ENCODE assay signal across 33 cellular contexts in the genomic region with DNA sequence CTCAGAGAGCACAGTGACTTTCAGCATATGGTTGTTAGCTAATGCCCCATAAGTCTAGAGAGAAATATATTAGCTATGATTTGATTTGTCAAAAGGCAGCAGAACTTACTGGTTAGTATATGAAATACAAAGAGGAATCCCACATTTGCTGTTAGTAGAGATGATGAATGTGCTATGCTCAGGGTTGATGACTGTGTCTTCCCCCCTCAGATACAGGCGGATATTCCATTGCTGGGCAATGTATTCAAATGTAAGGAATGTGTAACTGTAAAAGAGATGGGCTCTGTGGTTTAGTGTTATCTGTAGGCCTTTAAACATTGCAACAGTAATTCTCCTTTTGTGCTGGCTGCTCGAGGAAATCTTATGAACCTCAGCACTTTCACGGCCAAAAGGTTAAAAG.
"Had no signal": no experiment of that assay in that cellular context is flagged by ENCODE, and none has a peak within 500 bp of the region (broad histone marks: within the 10 kb centered on the region; RNA-seq: fewer than 3 reads in every experiment).

No MANE protein-coding gene starts in this region.

- ATAC-seq: activated CD4-positive, alpha-beta T cell treated with anti-CD3 and anti-CD28 coated beads for 36 hours; activated CD8-positive, alpha-beta memory T cell treated with anti-CD3 and anti-CD28 coated beads, Interleukin-2, amount 10 ng/mL, durations not matched to agents 7 days and 5 days; activated CD8-positive, alpha-beta T cell treated with anti-CD3 and anti-CD28 coated beads, Interleukin-2, amount 10 ng/mL, durations not matched to agents 7 days and 5 days; activated T-cell treated with anti-CD3 and anti-CD28 coated beads, Interleukin-2, amount 50 U/mL, for 72 hours; foreskin keratinocyte; left cardiac atrium; left ventricle myocardium superior; mucosa of descending colon; right lobe of liver; stimulated activated memory B cell treated with anti-CD40 and anti-IgM and Interleukin-4, amounts not matched to agents 10 μg/mL and 1 μg/mL and 100 μg/mL, for 72 hours; stimulated activated naive CD8-positive, alpha-beta T cell treated with anti-CD3 and anti-CD28 coated beads, Interleukin-15, amount 100 ng/mL, for 72 hours had no signal

- H3K4me3 ChIP-seq: esophagus squamous epithelium, mucosa of descending colon, ovary, right lobe of liver, skin epidermis, thyroid gland, upper lobe of left lung, vagina had no signal

- H3K27me3 ChIP-seq: esophagus squamous epithelium, foreskin keratinocyte, neutrophil, ovary, upper lobe of left lung, vagina had no signal

- H3K9me3 ChIP-seq: esophagus squamous epithelium, mucosa of descending colon, neutrophil, ovary, right lobe of liver, thyroid gland, upper lobe of left lung, vagina had no signal

- H3K27ac Mint-ChIP-seq: activated CD4-positive, alpha-beta T cell treated with anti-CD3 and anti-CD28 coated beads for 36 hours; activated CD8-positive, alpha-beta memory T cell treated with anti-CD3 and anti-CD28 coated beads, Interleukin-2, amount 10 ng/mL, durations not matched to agents 7 days and 5 days; activated CD8-positive, alpha-beta T cell treated with anti-CD3 and anti-CD28 coated beads, Interleukin-2, amount 10 ng/mL, durations not matched to agents 7 days and 5 days; activated naive CD8-positive, alpha-beta T cell; activated T-cell treated with anti-CD3 and anti-CD28 coated beads, Interleukin-2, amount 50 U/mL, for 72 hours; nephron; progenitor cell of endocrine pancreas; stimulated activated memory B cell treated with anti-CD40 and anti-IgM and Interleukin-4, amounts not matched to agents 10 μg/mL and 1 μg/mL and 100 μg/mL, for 72 hours; stimulated activated naive CD8-positive, alpha-beta T cell treated with anti-CD3 and anti-CD28 coated beads, Interleukin-15, amount 100 ng/mL, for 72 hours; T-helper 2 cell treated with Interferon-gamma antibody and Interleukin-4, amounts not matched to agents 5 μg/mL and 100 μg/mL, for 36 hours had no signal

- H3K4me3 Mint-ChIP-seq: activated CD4-positive, alpha-beta T cell treated with anti-CD3 and anti-CD28 coated beads for 36 hours; activated CD8-positive, alpha-beta memory T cell treated with anti-CD3 and anti-CD28 coated beads, Interleukin-2, amount 10 ng/mL, durations not matched to agents 7 days and 5 days; activated CD8-positive, alpha-beta T cell treated with anti-CD3 and anti-CD28 coated beads, Interleukin-2, amount 10 ng/mL, durations not matched to agents 7 days and 5 days; activated naive CD8-positive, alpha-beta T cell; activated T-cell treated with anti-CD3 and anti-CD28 coated beads, Interleukin-2, amount 50 U/mL, for 72 hours; nephron; stimulated activated memory B cell treated with anti-CD40 and anti-IgM and Interleukin-4, amounts not matched to agents 10 μg/mL and 1 μg/mL and 100 μg/mL, for 72 hours; stimulated activated naive CD8-positive, alpha-beta T cell treated with anti-CD3 and anti-CD28 coated beads, Interleukin-15, amount 100 ng/mL, for 72 hours; T-helper 2 cell treated with Interferon-gamma antibody and Interleukin-4, amounts not matched to agents 5 μg/mL and 100 μg/mL, for 36 hours had no signal

- H3K9me3 Mint-ChIP-seq: stimulated activated naive CD8-positive, alpha-beta T cell treated with anti-CD3 and anti-CD28 coated beads, Interleukin-15, amount 100 ng/mL, for 72 hours; T-helper 2 cell treated with Interferon-gamma antibody and Interleukin-4, amounts not matched to agents 5 μg/mL and 100 μg/mL, for 36 hours had no signal

- DNase-seq: activated CD4-positive, alpha-beta T cell treated with anti-CD3 and anti-CD28 coated beads for 36 hours; activated CD4-positive, CD25-positive, alpha-beta regulatory T cell; activated CD8-positive, alpha-beta memory T cell treated with anti-CD3 and anti-CD28 coated beads, Interleukin-2, amount 10 ng/mL, durations not matched to agents 7 days and 5 days; activated CD8-positive, alpha-beta T cell treated with anti-CD3 and anti-CD28 coated beads, Interleukin-2, amount 10 ng/mL, durations not matched to agents 7 days and 5 days; activated effector memory CD4-positive, alpha-beta T cell treated with Interleukin-2 at 50 U/mL for 16 hours; activated naive CD4-positive, alpha-beta T cell treated with Interleukin-2 at 50 U/mL for 16 hours; activated T-cell treated with anti-CD3 and anti-CD28 coated beads, Interleukin-2, amount 50 U/mL, for 72 hours; aorta; central memory CD4-positive, alpha-beta T cell; dermis blood vessel endothelial cell; effector CD4-positive, alpha-beta T cell; esophagus squamous epithelium; foreskin keratinocyte; left cardiac atrium; left ventricle myocardium superior; mucosa of descending colon; ovary; right lobe of liver; stimulated activated CD4-positive, alpha-beta T cell treated with anti-CD3 and anti-CD28 coated beads, Interleukin-4, amount 100 ng/mL, for 4 hours; stimulated activated CD8-positive, alpha-beta memory T cell treated with anti-CD3 and anti-CD28 coated beads, Interleukin-4, amount 100 ng/mL, for 48 hours; stimulated activated naive CD8-positive, alpha-beta T cell treated with anti-CD3 and anti-CD28 coated beads, Interleukin-15, amount 100 ng/mL, for 72 hours; T-helper 1 cell; thyroid gland; upper lobe of left lung had no signal

- H3K27me3 Mint-ChIP-seq: activated CD4-positive, alpha-beta T cell treated with anti-CD3 and anti-CD28 coated beads for 36 hours; activated CD8-positive, alpha-beta memory T cell treated with anti-CD3 and anti-CD28 coated beads, Interleukin-2, amount 10 ng/mL, durations not matched to agents 7 days and 5 days; activated naive CD8-positive, alpha-beta T cell; progenitor cell of endocrine pancreas; stimulated activated memory B cell treated with anti-CD40 and anti-IgM and Interleukin-4, amounts not matched to agents 10 μg/mL and 1 μg/mL and 100 μg/mL, for 72 hours; stimulated activated naive CD8-positive, alpha-beta T cell treated with anti-CD3 and anti-CD28 coated beads, Interleukin-15, amount 100 ng/mL, for 72 hours had no signal

- H3K4me1 Mint-ChIP-seq: activated CD4-positive, alpha-beta T cell treated with anti-CD3 and anti-CD28 coated beads for 36 hours; activated CD8-positive, alpha-beta memory T cell treated with anti-CD3 and anti-CD28 coated beads, Interleukin-2, amount 10 ng/mL, durations not matched to agents 7 days and 5 days; nephron; stimulated activated memory B cell treated with anti-CD40 and anti-IgM and Interleukin-4, amounts not matched to agents 10 μg/mL and 1 μg/mL and 100 μg/mL, for 72 hours; stimulated activated naive CD8-positive, alpha-beta T cell treated with anti-CD3 and anti-CD28 coated beads, Interleukin-15, amount 100 ng/mL, for 72 hours had no signal

- H3K36me3 Mint-ChIP-seq: activated CD8-positive, alpha-beta memory T cell treated with anti-CD3 and anti-CD28 coated beads, Interleukin-2, amount 10 ng/mL, durations not matched to agents 7 days and 5 days; activated naive CD8-positive, alpha-beta T cell; stimulated activated memory B cell treated with anti-CD40 and anti-IgM and Interleukin-4, amounts not matched to agents 10 μg/mL and 1 μg/mL and 100 μg/mL, for 72 hours had no signal

- H3K4me1 ChIP-seq: esophagus squamous epithelium, foreskin keratinocyte, right lobe of liver, thyroid gland, upper lobe of left lung, vagina had no signal

- H3K27ac ChIP-seq: epithelial cell of prostate, esophagus squamous epithelium, foreskin keratinocyte, neutrophil, ovary, right lobe of liver, skin epidermis, thyroid gland, upper lobe of left lung, vagina had no signal

- H3K36me3 ChIP-seq: esophagus squamous epithelium, neutrophil, ovary, right lobe of liver, thyroid gland, upper lobe of left lung, vagina had no signal
